Comparison of ENCODE assay signal across 19 cellular contexts in genomic region chr3:123493912-123494311, GRCh38. TPM values are rescaled to one million over a fixed set of nuclear protein-coding genes. Genes with fewer than 3 reads are reported as not detected.
DNase-seq lines count a peak whose midpoint lies in the region; ATAC-seq, FAIRE-seq and TF ChIP-seq lines count a peak whose summit lies in the region.
"Had no signal": no experiment of that assay in that cellular context is flagged by ENCODE, and none has a peak within 500 bp of the region (broad histone marks: within the 10 kb centered on the region; RNA-seq: fewer than 3 reads in every experiment).

No MANE protein-coding gene starts in this region.

- H3K4me3 ChIP-seq in HepG2 (replicated peaks in 1 of 3; ENCODE audit: insufficient read depth in 1 of 3, low read depth in 2 of 3, low read length in 3 of 3) (no peak overlapping the region), right lobe of liver (no peak overlapping the region), OCI-LY7 (ENCODE audit: low read depth, low read length, poor library complexity, severe bottlenecking) (no peak overlapping the region), mammary epithelial cell (replicated peaks in 1 of 3; ENCODE audit: insufficient read depth in 1 of 3, low read depth in 2 of 3, low read length in 3 of 3) (no peak overlapping the region), stomach smooth muscle (ENCODE audit: low read length in 2 of 2) (no peak overlapping the region), MG63 (no peak overlapping the region)

- TSS peak; percentile 30 for BruUV-seq in HepG2 (replicated peaks; lab: Mats Ljungman, UMichigan)
- TSS peak; percentile 38 for BruUV-seq in OCI-LY7 (replicated peaks; lab: Mats Ljungman, UMichigan)
- BruUV-seq in mammary epithelial cell (replicated peaks; lab: Mats Ljungman, UMichigan), result TSS peak; percentile 20

- peaks cover 16 to 53% of the 10 kb centered on the region in 2 experiments for H3K36me3 ChIP-seq in HepG2 (replicated peaks in 1 of 2; ENCODE audit: control insufficient read depth in 1 of 2, insufficient read depth in 2 of 2, low read length in 2 of 2)
- H3K36me3 ChIP-seq in right lobe of liver, result peaks cover 0 to 31% (median 1%) of the 10 kb centered on the region in 4 donors
- H3K36me3 ChIP-seq in OCI-LY7 (ENCODE audit: insufficient read depth, low read length), result no peaks in the 10 kb centered on the region
- peaks cover 25% of the 10 kb centered on the region for H3K36me3 ChIP-seq in mammary epithelial cell (ENCODE audit: insufficient read depth, low read length)
- peaks cover 3 to 6% of the 10 kb centered on the region in 2 donors for H3K36me3 ChIP-seq in stomach smooth muscle (ENCODE audit: control insufficient read depth in 2 of 2, insufficient read depth in 2 of 2, low read length in 2 of 2)
- peaks cover 21% of the 10 kb centered on the region for H3K36me3 ChIP-seq in MG63

- H3K9me3 ChIP-seq in HepG2 (ENCODE audit: low read length) (no peaks in the 10 kb centered on the region), right lobe of liver (no peaks in the 10 kb centered on the region), OCI-LY7 (ENCODE audit: low read length) (no peaks in the 10 kb centered on the region), mammary epithelial cell (replicated peaks; ENCODE audit: insufficient read depth, low read length) (no peaks in the 10 kb centered on the region), stomach smooth muscle (ENCODE audit: control insufficient read depth in 2 of 2, low read length in 2 of 2) (no peaks in the 10 kb centered on the region), MG63 (no peaks in the 10 kb centered on the region)

- H2AFZ ChIP-seq in HepG2 (ENCODE audit: low read length) (no peak overlapping the region), OCI-LY7 (ENCODE audit: low read length) (no peak overlapping the region), mammary epithelial cell (ENCODE audit: low read depth, low read length) (no peak overlapping the region)

- POLR2A ChIA-PET in HepG2 (lab: Yijun Ruan, JAX), result no interaction called here
- POLR2A ChIA-PET in OCI-LY7 (lab: Charles Lee), result interaction anchor here (0.6 to 1.5 kb wide), 2 partner anchors 11 to 232 kb away, joined by 3 to 4 read pairs; no protein-coding TSS in a partner anchor

- no peak for DNase-seq in HepG2 (ENCODE audit: low spot score)
- DNase-seq in right lobe of liver, result no peak
- DNase-seq in OCI-LY7 (ENCODE audit: low spot score), result no peak
- DNase-seq in mammary epithelial cell, result no peak
- DNase-seq in amniotic stem cell (lab: John Stamatoyannopoulos, UW), result no peak
- no peak for DNase-seq in MG63
- DNase-seq: AML-193; Calu3; CD4-positive, alpha-beta T cell; DMS79 treated with DMSO at 0.1 percent for 48 hours; GF-D8; GOT3; H9 had no signal

- intact Hi-C loops in HepG2 (cut with micrococcal nuclease; ENCODE audit: unreplicated experiment), result no loop called here
- intact Hi-C loops in right lobe of liver (cut with DNase I), result loop anchor here in 1 of 2 donors (10.0 kb wide), 1 partner anchor 71 kb away; no protein-coding TSS in a partner anchor
- intact Hi-C loops in OCI-LY7 (cut with micrococcal nuclease; ENCODE audit: unreplicated experiment), result no loop called here
- intact Hi-C loops in mammary epithelial cell (cut with micrococcal nuclease), result no loop called here

- dilution Hi-C loops in mammary epithelial cell (cut with HindIII; ENCODE audit: low sequenced_read_pairs), result no loop called here

- H3K9me2 ChIP-seq in OCI-LY7 (ENCODE audit: insufficient read depth, low read length), result no peaks in the 10 kb centered on the region

- no peak for TF ChIP-seq RAD21 in HepG2 (CRISPR knock-in tag; IDR thresholded peaks at IDR 0.05)

- H3K27ac ChIP-seq in HepG2 (ENCODE audit: extremely low read length, insufficient read depth, low read length) (no peak overlapping the region), right lobe of liver (no peak overlapping the region), OCI-LY7 (ENCODE audit: low read depth, low read length, poor library complexity, severe bottlenecking) (no peak overlapping the region), mammary epithelial cell (ENCODE audit: insufficient read depth, low read depth, low read length) (no peak overlapping the region), stomach smooth muscle (ENCODE audit: low read length) (peak overlapping the region; percentile 12)
- H3K27ac ChIP-seq: C4-2B, KMS-11 had no signal

- TF ChIP-seq POLR2A in HepG2 (IDR thresholded peaks at IDR 0.05; ENCODE audit: insufficient read depth in 1 of 2, low read depth in 2 of 2, low read length in 2 of 2) (no peak), right lobe of liver (IDR thresholded peaks at IDR 0.05) (no peak)

- CTCF ChIA-PET in HepG2 (lab: Yijun Ruan, JAX; ENCODE audit: low intra/inter-chr PET ratio, low total read pairs) (no interaction called here), OCI-LY7 (lab: Charles Lee; ENCODE audit: unreplicated experiment) (no interaction called here), mammary epithelial cell (lab: Charles Lee; ENCODE audit: low non-redundant PET) (no interaction called here)

- no peak for FAIRE-seq in HepG2 (lab: Jason Lieb, UNC)
- FAIRE-seq: A204.1, GM19239 had no signal

- H3K9ac ChIP-seq in HepG2 (ENCODE audit: insufficient read depth, low read depth, low read length) (no peak overlapping the region), mammary epithelial cell (ENCODE audit: insufficient read depth, low read length) (no peak overlapping the region), stomach smooth muscle (ENCODE audit: low read length in 2 of 2) (no peak overlapping the region)
- H3K9ac ChIP-seq: KMS-11 had no signal

- in situ Hi-C loops in HepG2 (cut with HindIII; ENCODE audit: extremely low pct_ligation_motif_present, low pct_unique_long_range_greater_than_20kb), result no loop called here
- in situ Hi-C loops in mammary epithelial cell (cut with MboI; ENCODE audit: low sequenced_read_pairs in 2 of 2), result no loop called here

- H3K4me2 ChIP-seq in HepG2 (ENCODE audit: low read depth, low read length) (no peak overlapping the region), OCI-LY7 (ENCODE audit: low read length) (no peak overlapping the region), mammary epithelial cell (ENCODE audit: insufficient read depth, low read depth, low read length) (no peak overlapping the region)
- H3K4me2 ChIP-seq: KMS-11 had no signal

- H3K79me2 ChIP-seq in HepG2 (ENCODE audit: insufficient read depth, low read length), result no peaks in the 10 kb centered on the region
- H3K79me2 ChIP-seq in OCI-LY7 (ENCODE audit: insufficient read depth, low read depth, low read length), result no peaks in the 10 kb centered on the region
- H3K79me2 ChIP-seq in mammary epithelial cell (ENCODE audit: insufficient read depth, low read length), result no peaks in the 10 kb centered on the region

- H3K4me1 ChIP-seq in HepG2 (ENCODE audit: insufficient read depth, low read length), result no peaks in the 10 kb centered on the region
- no peaks in the 10 kb centered on the region for H3K4me1 ChIP-seq in right lobe of liver
- H3K4me1 ChIP-seq in OCI-LY7 (ENCODE audit: insufficient read depth, low read length, poor library complexity, severe bottlenecking), result no peaks in the 10 kb centered on the region
- H3K4me1 ChIP-seq in mammary epithelial cell (ENCODE audit: insufficient read depth, low read length), result no peaks in the 10 kb centered on the region
- peaks cover 29% of the 10 kb centered on the region for H3K4me1 ChIP-seq in stomach smooth muscle (ENCODE audit: control insufficient read depth, insufficient read depth, low read length)

- H3K27me3 ChIP-seq in HepG2 (ENCODE audit: control insufficient read depth in 1 of 2, insufficient read depth in 2 of 2, low read length in 2 of 2) (no peaks in the 10 kb centered on the region), right lobe of liver (no peaks in the 10 kb centered on the region), mammary epithelial cell (ENCODE audit: insufficient read depth, low read length) (no peaks in the 10 kb centered on the region), stomach smooth muscle (ENCODE audit: control insufficient read depth in 1 of 2, insufficient read depth in 2 of 2, low read length in 2 of 2) (no peaks in the 10 kb centered on the region), MG63 (no peaks in the 10 kb centered on the region)

- no peaks in the 10 kb centered on the region for H4K20me1 ChIP-seq in HepG2 (ENCODE audit: insufficient read depth, low read length)
- no peaks in the 10 kb centered on the region for H4K20me1 ChIP-seq in OCI-LY7 (ENCODE audit: insufficient read depth, low read length)
- no peaks in the 10 kb centered on the region for H4K20me1 ChIP-seq in mammary epithelial cell (ENCODE audit: insufficient read depth, low read length)

- ATAC-seq in HepG2, result no peak
- no peak for ATAC-seq in right lobe of liver
- no peak for ATAC-seq in GM19351 (IDR thresholded peaks at IDR 0.05; ENCODE audit: unreplicated experiment)

- WGBS in HepG2 (ENCODE audit: low lambda C conversion rate), result 100% methylated on average over 4 of the region's 4 CpGs
- WGBS in right lobe of liver (ENCODE audit: insufficient coverage, low coverage, low lambda C conversion rate, missing lambda C conversion rate), result 87% methylated on average over 4 of the region's 4 CpGs
- WGBS in mammary epithelial cell (ENCODE audit: low coverage, missing lambda C conversion rate), result 82% methylated on average over 4 of the region's 4 CpGs

- TF ChIP-seq CTCF in HepG2 (CRISPR knock-in tag; IDR thresholded peaks at IDR 0.05) (no peak), right lobe of liver (IDR thresholded peaks at IDR 0.05) (no peak), OCI-LY7 (conservative IDR thresholded peaks at IDR 0.05; ENCODE audit: low read length) (no peak), mammary epithelial cell (conservative IDR thresholded peaks at IDR 0.05 in 1 of 2, IDR thresholded peaks at IDR 0.05 in 1 of 2; ENCODE audit: extremely low read depth in 1 of 2, insufficient read depth in 1 of 2, low read depth in 1 of 2, low read length in 2 of 2) (no peak)

- TF ChIP-seq EP300 in HepG2 (IDR thresholded peaks at IDR 0.05; ENCODE audit: low read depth in 2 of 2, low read length in 2 of 2), result no peak
- no peak for TF ChIP-seq EP300 in HepG2 (CRISPR knock-in tag; IDR thresholded peaks at IDR 0.05; ENCODE audit: borderline replicate concordance)

RNA-seq across cellular contexts. Expression of gene ADCY5, which starts 45.0 kb away (rescaled TPM):
- not detected in 2 replicates for total RNA-seq in HepG2 (2016; rRNA removed; fragmentation: Illumina TruSeq; extraction: Trizol)
- not detected in 2 replicates for total RNA-seq in HepG2 (2016; cell fraction: cytosol; rRNA removed; fragmentation: Illumina TruSeq; extraction: Trizol; ENCODE audit: low read depth)
- total RNA-seq in HepG2 (2016; cell fraction: insoluble cytoplasmic fraction; rRNA removed; fragmentation: Illumina TruSeq; extraction: Trizol), result not detected in 2 replicates
- not detected in 2 replicates for total RNA-seq in HepG2 (2016; cell fraction: membrane; rRNA removed; fragmentation: Illumina TruSeq; extraction: Trizol)
- not detected in 2 replicates for total RNA-seq in HepG2 (2016; cell fraction: nucleus; rRNA removed; fragmentation: Illumina TruSeq; extraction: Trizol)
- not detected in 2 replicates for polyA plus RNA-seq in HepG2 (2011; rRNA removed)
- polyA plus RNA-seq in HepG2 (2011; cell fraction: cytosol; rRNA removed), result not detected in 2 replicates
- 0.12 TPM in 1 of 2 replicates, not detected in the other for polyA plus RNA-seq in HepG2 (2011; cell fraction: nucleus; rRNA removed)
- 0.04 and 0.05 TPM in 2 replicates for polyA plus RNA-seq in HepG2 (2012)
- not detected in 2 replicates for polyA plus RNA-seq in HepG2 (2016; cell fraction: cytosol; fragmentation: Illumina TruSeq; extraction: Trizol; ENCODE audit: low read depth)
- 0.17 TPM in 1 of 2 replicates, not detected in the other for polyA plus RNA-seq in HepG2 (2016; cell fraction: insoluble cytoplasmic fraction; fragmentation: Illumina TruSeq; extraction: Trizol; ENCODE audit: low read depth)
- polyA plus RNA-seq in HepG2 (2016; cell fraction: membrane; fragmentation: Illumina TruSeq; extraction: Trizol; ENCODE audit: low read depth), result not detected in 2 replicates
- polyA plus RNA-seq in HepG2 (2016; cell fraction: nucleus; fragmentation: Illumina TruSeq; extraction: Trizol; ENCODE audit: insufficient read depth, low read depth), result not detected in 2 replicates
- 0.82 TPM in 1 of 2 replicates, not detected in the other for polyA minus RNA-seq in HepG2 (2011; rRNA and poly(A)+ RNA removed; ENCODE audit: low replicate concordance)
- not detected in 2 replicates for polyA minus RNA-seq in HepG2 (2011; cell fraction: cytosol; rRNA and poly(A)+ RNA removed)
- polyA minus RNA-seq in HepG2 (2011; cell fraction: nucleus; rRNA and poly(A)+ RNA removed), result not detected in 2 replicates
- 1 to 10 TPM; 1.9 to 3.7 (median 2.7) TPM for total RNA-seq in right lobe of liver
- total RNA-seq in OCI-LY7 (2014; rRNA removed; shearing (Covaris generic)), result 0.03 TPM in 1 of 2 replicates, not detected in the other
- total RNA-seq in OCI-LY7 (2022), result 0.63 TPM in 1 of 2 replicates, not detected in the other
- total RNA-seq in mammary epithelial cell, result under 1 TPM in 1 of 2 donors, not detected in 1; 0.67 TPM
- 0.06 TPM for polyA plus RNA-seq in mammary epithelial cell
- not detected for polyA minus RNA-seq in mammary epithelial cell
- total RNA-seq in MG63 (2014; rRNA removed; shearing (Covaris generic); ENCODE audit: low replicate concordance), result not detected in 2 replicates
- total RNA-seq: CD4-positive, alpha-beta T cell had no signal
